Comparison of ENCODE assay signal across 18 cellular contexts in genomic region chr4:39308576-39308975, GRCh38. TPM values are rescaled to one million over a fixed set of nuclear protein-coding genes. Genes with fewer than 3 reads are reported as not detected.
DNase-seq lines count a peak whose midpoint lies in the region; ATAC-seq and TF ChIP-seq lines count a peak whose summit lies in the region.
"Had no signal": no experiment of that assay in that cellular context is flagged by ENCODE, and none has a peak within 500 bp of the region (broad histone marks: within the 10 kb centered on the region; RNA-seq: fewer than 3 reads in every experiment).

No MANE protein-coding gene starts in this region.

- ATAC-seq in HG02938 (IDR thresholded peaks at IDR 0.05; ENCODE audit: unreplicated experiment) = no peak
- ATAC-seq: mucosa of descending colon had no signal

- TF ChIP-seq CTCF in dorsolateral prefrontal cortex (IDR thresholded peaks at IDR 0.05 in 54 of 56, conservative IDR thresholded peaks at IDR 0.05 in 2 of 56; ENCODE audit: low read depth in 1 of 56, partially characterized antibody in 56 of 56) (no peak), vagina (IDR thresholded peaks at IDR 0.05) (no peak)

- H3K36me3 ChIP-seq in vagina = peaks cover 0 to 57% of the 10 kb centered on the region in 2 donors
- H3K36me3 ChIP-seq: ovary had no signal

- intact Hi-C loops in dorsolateral prefrontal cortex (cut with DNase I) (loop anchor here in 1 of 2 donors (10.0 kb wide), 1 partner anchor 56 kb away; the partner anchor contains the start of gene RFC1), vagina (cut with DNase I) (no loop called here)

- H3K27ac ChIP-seq in dorsolateral prefrontal cortex = peak overlapping the region in 47 of 59 donors; percentile 0 to 73 (median 46)
- H3K27ac ChIP-seq in vagina = no peak overlapping the region
- H3K27ac ChIP-seq: ovary had no signal

- H3K27me3 ChIP-seq in dorsolateral prefrontal cortex (no peaks in the 10 kb centered on the region), vagina (no peaks in the 10 kb centered on the region)
- H3K27me3 ChIP-seq: ovary had no signal

- TF ChIP-seq POLR2A in vagina (IDR thresholded peaks at IDR 0.05) = no peak

- H3K4me3 ChIP-seq in dorsolateral prefrontal cortex (no peak overlapping the region), vagina (no peak overlapping the region)
- H3K4me3 ChIP-seq: mucosa of descending colon, ovary had no signal

- DNase-seq in NCI-H2081 (lab: John Stamatoyannopoulos, UW) (peak; percentile 2 to 56), NCI-H2081 treated with DMSO at 0.1 percent for 48 hours (lab: John Stamatoyannopoulos, UW) (no peak), NCI-H446 treated with DMSO at 0.1 percent for 48 hours (lab: John Stamatoyannopoulos, UW) (peak; percentile 70), dorsolateral prefrontal cortex (peak in 2 of 10 donors; percentile 15 to 26), pulmonary artery endothelial cell (ENCODE audit: low read depth, low spot score) (peak; percentile 36), occipital lobe (lab: John Stamatoyannopoulos, UW) (no peak), vagina (ENCODE audit: extremely low spot score in 2 of 2) (no peak)
- DNase-seq: 8988T; activated naive CD4-positive, alpha-beta T cell treated with anti-CD3 and anti-CD28 coated beads, Interleukin-2, amount 50 U/mL, for 16 hours; central memory CD4-positive, alpha-beta T cell; HCEC 1CT; head of caudate nucleus; IMR-90; kidney; mucosa of descending colon; ovary; RPMI8226 had no signal

- no peaks in the 10 kb centered on the region for H3K4me1 ChIP-seq in vagina

- no peaks in the 10 kb centered on the region for H3K9me3 ChIP-seq in vagina
- H3K9me3 ChIP-seq: mucosa of descending colon, ovary had no signal

RNA-seq across cellular contexts. Expression of gene RFC1, which starts 57.6 kb away (rescaled TPM):
- 10 to 100 TPM; 30.5 to 73.5 (median 48.0) TPM for total RNA-seq in dorsolateral prefrontal cortex
- 48.9 and 51.5 TPM in 2 replicates for total RNA-seq in pulmonary artery endothelial cell
- 46.9 TPM for total RNA-seq in occipital lobe
- total RNA-seq in vagina = 33.9 TPM

Comparison
In these comparisons a context has a peak if more than half of its experiments do, and no peak if none do; other contexts are left out.
1. DNase-seq: peak in NCI-H2081 (2 of 2), NCI-H446 treated with DMSO at 0.1 percent for 48 hours (single experiment) and pulmonary artery endothelial cell (single experiment); none in NCI-H2081 treated with DMSO at 0.1 percent for 48 hours (single experiment), occipital lobe (single experiment) and vagina (0 of 2).